ENCODE assay signal across 23 cellular contexts in the genomic region with DNA sequence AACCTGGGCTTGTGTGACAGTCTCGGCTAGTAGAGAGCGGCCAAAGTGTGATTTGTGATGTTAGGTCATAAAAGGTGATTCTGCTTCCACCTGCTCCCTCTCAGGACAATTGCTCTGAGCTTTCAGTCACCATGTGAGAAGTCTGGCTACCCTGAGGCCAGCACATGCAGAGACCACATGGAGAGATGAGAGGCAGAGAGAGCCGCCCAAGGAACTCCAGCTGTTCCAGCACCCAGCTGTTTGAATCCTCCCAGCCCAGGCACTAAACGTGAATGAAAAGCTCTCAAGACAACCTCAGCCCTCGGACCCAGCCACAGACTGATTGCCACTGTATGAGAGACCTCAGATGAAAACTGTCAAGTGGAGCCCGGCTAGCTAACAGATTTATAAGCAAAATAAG.
"Had no signal": no experiment of that assay in that cellular context is flagged by ENCODE, and none has a peak within 500 bp of the region (broad histone marks: within the 10 kb centered on the region; RNA-seq: fewer than 3 reads in every experiment).

No MANE protein-coding gene starts in this region.

- ATAC-seq: activated naive CD8-positive, alpha-beta T cell treated with anti-CD3 and anti-CD28 coated beads, Interleukin-2, amount 50 U/mL, for 24 hours; left colon; lower lobe of right lung had no signal

- DNase-seq: activated CD4-positive, alpha-beta T cell treated with anti-CD3 and anti-CD28 coated beads for 1 hour; activated CD8-positive, alpha-beta memory T cell treated with anti-CD3 and anti-CD28 coated beads for 24 hours; activated CD8-positive, alpha-beta memory T cell treated with anti-CD3 and anti-CD28 coated beads, Interleukin-2, amount 50 U/mL, for 48 hours; activated effector memory CD4-positive, alpha-beta T cell treated with Interleukin-2 at 50 U/mL for 16 hours; activated naive CD4-positive, alpha-beta T cell treated with anti-CD3 and anti-CD28 coated beads, Interleukin-2, amount 10 ng/mL, durations not matched to agents 7 days and 5 days; activated naive CD8-positive, alpha-beta T cell treated with anti-CD3 and anti-CD28 coated beads, Interleukin-2, amount 50 U/mL, for 24 hours; activated T-cell treated with anti-CD3 and anti-CD28 coated beads, Interleukin-2, amount 50 U/mL, for 48 hours; aorta; brain microvascular endothelial cell; cortex of kidney; erythroblast; foreskin melanocyte; glutamatergic neuron; hypothalamus; islet precursor cell; left colon; lower lobe of right lung; occipital lobe; posterior cingulate gyrus; spleen; stimulated activated CD8-positive, alpha-beta memory T cell treated with anti-CD3 and anti-CD28 coated beads, Interleukin-4, amount 100 ng/mL, for 48 hours; stimulated activated naive CD4-positive, alpha-beta T cell; thyroid gland had no signal
